In genomic region chr12:7060353-7060954, GRCh38 we compare ENCODE assay signal across 8 cellular contexts. TPM values are rescaled to one million over a fixed set of nuclear protein-coding genes. Genes with fewer than 3 reads are reported as not detected.
A peak's percentile ranks its signal among the peaks of the same experiment; 100 is the strongest.
DNase-seq lines count a peak whose midpoint lies in the region; ATAC-seq and TF ChIP-seq lines count a peak whose summit lies in the region.

Gene C1S, plus strand, starts transcription at chr12:7060718. Its CDS starts 1,195 bp downstream, at chr12:7061913.

- H3K4me1 Mint-ChIP-seq in endothelial cell (ENCODE audit: unreplicated experiment) = peaks cover 12% of the 10 kb centered on the region
- H3K4me1 Mint-ChIP-seq in stimulated activated effector memory CD8-positive, alpha-beta T cell treated with anti-CD3 and anti-CD28 coated beads, Interleukin-12 subunit alpha, Interleukin-12 subunit beta, amount 100 ng/mL, for 72 hours = no peaks in the 10 kb centered on the region

- peaks cover 2% of the 10 kb centered on the region for H3K27me3 Mint-ChIP-seq in endothelial cell (ENCODE audit: unreplicated experiment)

- no peaks in the 10 kb centered on the region for H3K9me3 Mint-ChIP-seq in endothelial cell (ENCODE audit: unreplicated experiment)
- H3K9me3 Mint-ChIP-seq in stimulated activated effector memory CD8-positive, alpha-beta T cell treated with anti-CD3 and anti-CD28 coated beads, Interleukin-12 subunit alpha, Interleukin-12 subunit beta, amount 100 ng/mL, for 72 hours = no peaks in the 10 kb centered on the region

- H3K4me3 Mint-ChIP-seq in endothelial cell (ENCODE audit: unreplicated experiment) = no peak within 1 kb of the TSS
- no peak within 1 kb of the TSS for H3K4me3 Mint-ChIP-seq in stimulated activated effector memory CD8-positive, alpha-beta T cell treated with anti-CD3 and anti-CD28 coated beads, Interleukin-12 subunit alpha, Interleukin-12 subunit beta, amount 100 ng/mL, for 72 hours

- no peak within 1 kb of the TSS for H3K27ac Mint-ChIP-seq in endothelial cell (ENCODE audit: unreplicated experiment)
- H3K27ac Mint-ChIP-seq in stimulated activated effector memory CD8-positive, alpha-beta T cell treated with anti-CD3 and anti-CD28 coated beads, Interleukin-12 subunit alpha, Interleukin-12 subunit beta, amount 100 ng/mL, for 72 hours = no peak within 1 kb of the TSS

- no peak for ATAC-seq in HG03342 (IDR thresholded peaks at IDR 0.05; ENCODE audit: unreplicated experiment)
- ATAC-seq in stimulated activated effector memory CD8-positive, alpha-beta T cell treated with anti-CD3 and anti-CD28 coated beads, Interleukin-12 subunit alpha, Interleukin-12 subunit beta, amount 100 ng/mL, for 72 hours = no peak

- H3K36me3 ChIP-seq in ACC112 (ENCODE audit: insufficient read depth, low read length) = no peaks in the 10 kb centered on the region

- peaks cover 26% of the 10 kb centered on the region for H3K4me1 ChIP-seq in ACC112 (ENCODE audit: control insufficient read depth, insufficient read depth, low read length, unreplicated experiment)

- H3K79me2 ChIP-seq in ACC112 (ENCODE audit: control insufficient read depth, insufficient read depth, low read length, unreplicated experiment) = peaks cover 6% of the 10 kb centered on the region

- DNase-seq in NCI-H146 (lab: John Stamatoyannopoulos, UW) (peak; percentile 71), endothelial cell (ENCODE audit: low spot score) (peak; percentile 56), mesenteric fat pad (ENCODE audit: low spot score) (no peak), ureter (ENCODE audit: low spot score) (peak; percentile 85)
- DNase-seq in NK-92 treated with Interleukin-12 subunit alpha and Interleukin-12 subunit beta, amount 100 ng/mL, for 24 hours (lab: John Stamatoyannopoulos, UW) = no peak
- no peak for DNase-seq in stimulated activated effector memory CD8-positive, alpha-beta T cell treated with anti-CD3 and anti-CD28 coated beads, Interleukin-12 subunit alpha, Interleukin-12 subunit beta, amount 100 ng/mL, for 72 hours (ENCODE audit: low spot score in 2 of 2)

- H3K27ac ChIP-seq in ACC112 (ENCODE audit: low read depth, low read length) = peak within 1 kb of the TSS; percentile 72

- H3K27me3 ChIP-seq in ACC112 (ENCODE audit: insufficient read depth, low read length) = peaks cover 4% of the 10 kb centered on the region; the same call in 1 of the 2 replicates

- peak within 1 kb of the TSS; percentile 76 for H3K4me3 ChIP-seq in ACC112 (ENCODE audit: low read depth, low read length)

- no peak for TF ChIP-seq CTCF in endothelial cell (IDR thresholded peaks at IDR 0.05; ENCODE audit: unreplicated experiment)

- H2AFZ ChIP-seq in ACC112 (ENCODE audit: low read length, unreplicated experiment) = peak within 1 kb of the TSS; percentile 72

- no peaks in the 10 kb centered on the region for H3K36me3 Mint-ChIP-seq in endothelial cell (ENCODE audit: low read depth, unreplicated experiment)
- H3K36me3 Mint-ChIP-seq in stimulated activated effector memory CD8-positive, alpha-beta T cell treated with anti-CD3 and anti-CD28 coated beads, Interleukin-12 subunit alpha, Interleukin-12 subunit beta, amount 100 ng/mL, for 72 hours = no peaks in the 10 kb centered on the region

RNA-seq across cellular contexts. Expression of gene C1S, which starts in this region (rescaled TPM):
- total RNA-seq in endothelial cell (ENCODE audit: unreplicated experiment) = 5.8 TPM
- total RNA-seq in mesenteric fat pad = 593 TPM
- 293 TPM for total RNA-seq in ureter

Comparison
In these comparisons a context has a peak if more than half of its experiments do, and no peak if none do; other contexts are left out.
1. RNA of gene C1S (total RNA-seq): 593 TPM in mesenteric fat pad (single experiment) and 293 TPM in ureter (single experiment); 5.8 TPM in endothelial cell (single experiment); every median in the first group is over 10 times any median in the second.
2. DNase-seq: peak in NCI-H146 (single experiment), endothelial cell (single experiment) and ureter (single experiment); none in mesenteric fat pad (single experiment), NK-92 treated with Interleukin-12 subunit alpha and Interleukin-12 subunit beta, amount 100 ng/mL, for 24 hours (single experiment) and stimulated activated effector memory CD8-positive, alpha-beta T cell treated with anti-CD3 and anti-CD28 coated beads, Interleukin-12 subunit alpha, Interleukin-12 subunit beta, amount 100 ng/mL, for 72 hours (0 of 2).